In genomic region chr4:7844247-7844991, GRCh38 we compare ENCODE assay signal across 8 cellular contexts.
DNase-seq lines count a peak whose midpoint lies in the region; ATAC-seq and TF ChIP-seq lines count a peak whose summit lies in the region.

No MANE protein-coding gene starts in this region.

- H3K4me3 ChIP-seq in SJSA1 (no peak overlapping the region), retinal pigment epithelial cell (ENCODE audit: low read length) (no peak overlapping the region), aorta (ENCODE audit: low read length in 2 of 2) (no peak overlapping the region)

- no peaks in the 10 kb centered on the region for H3K27me3 ChIP-seq in SJSA1 (replicated peaks)
- H3K27me3 ChIP-seq in aorta (ENCODE audit: control insufficient read depth in 1 of 2, insufficient read depth in 2 of 2, low read length in 1 of 2): no peaks in the 10 kb centered on the region

- WGBS in aorta, 2 donors: 60 to 63% methylated on average over 19 of the region's 19 CpGs

- intact Hi-C loops in Right ventricle myocardium superior (cut with DNase I) (loop anchor here (10.0 kb wide), 1 partner anchor 90 kb away; the partner anchor contains the start of gene AFAP1), aorta (cut with DNase I) (loop anchor here (5.0 kb wide), 2 partner anchors 37 to 93 kb away; partner anchors contain the start of gene AFAP1 (in 1 of the 2))

- H3K9me3 ChIP-seq in SJSA1 (replicated peaks) (no peaks in the 10 kb centered on the region), aorta (ENCODE audit: control insufficient read depth, low read length) (no peaks in the 10 kb centered on the region)

- peak; percentile 59 for DNase-seq in GM10266 (ENCODE audit: extremely low spot score)
- peak; percentile 94 to 95 for DNase-seq in SJSA1 (ENCODE audit: low read depth in 1 of 2, low spot score in 2 of 2)
- DNase-seq in activated naive CD4-positive, alpha-beta T cell treated with Interleukin-2 at 50 U/mL for 16 hours: peak; percentile 78
- DNase-seq in Right ventricle myocardium superior: peak; percentile 86
- no peak for DNase-seq in retinal pigment epithelial cell (ENCODE audit: low read depth)
- DNase-seq in aorta: peak; percentile 78 to 91

- peaks cover 72% of the 10 kb centered on the region for H3K4me1 ChIP-seq in SJSA1 (replicated peaks)
- peaks cover 0 to 3% of the 10 kb centered on the region in 2 donors for H3K4me1 ChIP-seq in aorta (ENCODE audit: control insufficient read depth in 1 of 2, insufficient read depth in 2 of 2, low read length in 2 of 2)

- ATAC-seq in HG03159 (IDR thresholded peaks at IDR 0.05; ENCODE audit: unreplicated experiment) (peak; percentile 73), Right ventricle myocardium superior (ENCODE audit: poor library complexity) (peak; percentile 52), aorta (ENCODE audit: low FRiP score) (peak; percentile 46), GM21825 (IDR thresholded peaks at IDR 0.05; ENCODE audit: unreplicated experiment) (no peak)

- TF ChIP-seq CTCF in GM10266 (IDR thresholded peaks at IDR 0.05; ENCODE audit: control insufficient read depth, insufficient read depth, low read depth, missing control alignments): peak; percentile 53
- TF ChIP-seq CTCF in retinal pigment epithelial cell (conservative IDR thresholded peaks at IDR 0.05; ENCODE audit: low read depth, low read length): peak; percentile 78

- H3K27ac ChIP-seq in SJSA1: peak overlapping the region; percentile 98
- no peak overlapping the region for H3K27ac ChIP-seq in aorta (ENCODE audit: low read depth in 1 of 2, low read length in 2 of 2)

- H3K36me3 ChIP-seq in SJSA1: peaks cover 36% of the 10 kb centered on the region
- H3K36me3 ChIP-seq in aorta (ENCODE audit: control insufficient read depth in 1 of 2, insufficient read depth in 2 of 2, low read length in 1 of 2): no peaks in the 10 kb centered on the region
